In the genomic region with DNA sequence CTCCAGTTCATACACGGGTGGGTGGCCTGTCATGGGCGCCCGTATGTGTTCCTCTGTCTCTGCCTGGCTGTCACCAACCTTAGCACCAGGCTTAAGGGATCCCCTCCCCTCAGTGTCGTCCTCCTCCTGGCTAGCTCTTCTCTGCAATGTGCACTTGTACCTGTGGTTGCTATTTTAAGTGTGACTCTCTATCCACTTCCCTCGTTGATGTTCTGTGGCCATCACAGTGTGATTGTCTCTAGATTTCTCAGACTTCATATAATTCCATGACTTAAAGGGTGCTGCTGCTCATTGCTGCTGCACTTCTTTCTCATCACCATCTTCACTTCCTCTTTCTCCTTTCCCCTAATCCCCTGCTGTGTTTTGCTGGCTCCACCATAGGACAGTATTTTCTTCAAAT, we compare ENCODE assay signal across 12 cellular contexts.
DNase-seq lines count a peak whose midpoint lies in the region; ATAC-seq and TF ChIP-seq lines count a peak whose summit lies in the region.
"Had no signal": no experiment of that assay in that cellular context is flagged by ENCODE, and none has a peak within 500 bp of the region (broad histone marks: within the 10 kb centered on the region; RNA-seq: fewer than 3 reads in every experiment).

No MANE protein-coding gene starts in this region.

- no peaks in the 10 kb centered on the region for H3K27me3 ChIP-seq in HAP-1 (ENCODE audit: low read depth)
- H3K27me3 ChIP-seq: cardiac muscle cell, heart right ventricle had no signal

- H3K4me3 Mint-ChIP-seq in memory B cell = peak overlapping the region; percentile 61

- H3K9me3 ChIP-seq in HAP-1 = no peaks in the 10 kb centered on the region

- peaks cover 7% of the 10 kb centered on the region for H3K4me1 ChIP-seq in HAP-1
- H3K4me1 ChIP-seq: heart right ventricle had no signal

- in situ Hi-C loops in HAP-1 (cut with MboI; ENCODE audit: low sequenced_read_pairs) = no loop called here

- H3K36me3 ChIP-seq in HAP-1 (replicated peaks) = no peaks in the 10 kb centered on the region
- H3K36me3 ChIP-seq: cardiac muscle cell, heart right ventricle had no signal

- peaks cover 8% of the 10 kb centered on the region for H3K36me3 Mint-ChIP-seq in memory B cell

- H3K9me3 Mint-ChIP-seq in memory B cell = no peaks in the 10 kb centered on the region

- no peak for TF ChIP-seq CTCF in omental fat pad (IDR thresholded peaks at IDR 0.05)

- H3K27me3 Mint-ChIP-seq in memory B cell = no peaks in the 10 kb centered on the region

- H3K4me1 Mint-ChIP-seq in memory B cell = peaks cover 10% of the 10 kb centered on the region

- DNase-seq in memory B cell (ENCODE audit: low spot score in 2 of 2) = peak; percentile 13 to 22
- DNase-seq in NCI-H748 treated with DMSO at 0.1 percent for 48 hours (lab: John Stamatoyannopoulos, UW) = no peak
- DNase-seq in HAP-1 (ENCODE audit: low spot score in 2 of 2) = no peak
- no peak for DNase-seq in omental fat pad (ENCODE audit: low spot score)
- DNase-seq in HK-2 (ENCODE audit: unreplicated experiment) = no peak
- DNase-seq: activated CD4-positive, CD25-positive, alpha-beta regulatory T cell; heart right ventricle; NCI-H187 treated with DMSO at 0.1 percent for 48 hours had no signal

- H3K4me3 ChIP-seq in HAP-1 = no peak overlapping the region
- H3K4me3 ChIP-seq: cardiac muscle cell, heart right ventricle had no signal

- peak; percentile 89 for ATAC-seq in GM19043 (IDR thresholded peaks at IDR 0.05; ENCODE audit: low read depth, unreplicated experiment)
- peak; percentile 90 for ATAC-seq in HG02610 (IDR thresholded peaks at IDR 0.05; ENCODE audit: unreplicated experiment)
- ATAC-seq in HG03575 (IDR thresholded peaks at IDR 0.05; ENCODE audit: extremely low read depth, insufficient number of reproducible peaks, low FRiP score, unreplicated experiment) = peak; percentile 76
- peak; percentile 86 for ATAC-seq in memory B cell (ENCODE audit: low read depth)
- no peak for ATAC-seq in omental fat pad (ENCODE audit: low FRiP score)
- ATAC-seq: heart right ventricle had no signal

- peak overlapping the region; percentile 63 for H3K27ac Mint-ChIP-seq in memory B cell

Comparison
In these comparisons a context has a peak if more than half of its experiments do, and no peak if none do; other contexts are left out.
1. DNase-seq: peak in memory B cell (2 of 2); none in NCI-H748 treated with DMSO at 0.1 percent for 48 hours (single experiment), HAP-1 (0 of 2), omental fat pad (single experiment) and HK-2 (single experiment).